17 cellular contexts compared by ENCODE assay signal in genomic region chr20:46356195-46357029, GRCh38. TPM values are rescaled to one million over a fixed set of nuclear protein-coding genes. Genes with fewer than 3 reads are reported as not detected.
DNase-seq lines count a peak whose midpoint lies in the region; ATAC-seq and TF ChIP-seq lines count a peak whose summit lies in the region.
"Had no signal": no experiment of that assay in that cellular context is flagged by ENCODE, and none has a peak within 500 bp of the region (broad histone marks: within the 10 kb centered on the region; RNA-seq: fewer than 3 reads in every experiment).

No MANE protein-coding gene starts in this region.

- intact Hi-C loops in Calu3 (cut with micrococcal nuclease; ENCODE audit: unreplicated experiment), result no loop called here

- H3K4me1 ChIP-seq in foreskin keratinocyte, result no peaks in the 10 kb centered on the region
- H3K4me1 ChIP-seq: SJSA1 had no signal

- TF ChIP-seq CTCF in Calu3 (IDR thresholded peaks at IDR 0.05; ENCODE audit: unreplicated experiment) (no peak), foreskin keratinocyte (conservative IDR thresholded peaks at IDR 0.05) (no peak)

- H3K27ac Mint-ChIP-seq in Calu3 (ENCODE audit: unreplicated experiment) (peak overlapping the region; percentile 10), T-helper 17 cell (peak overlapping the region; percentile 91)
- H3K27ac Mint-ChIP-seq in stimulated activated memory B cell treated with anti-CD40 and anti-IgM and Interleukin-4, amounts not matched to agents 10 μg/mL and 1 μg/mL and 100 μg/mL, for 72 hours, result peak overlapping the region; percentile 79
- H3K27ac Mint-ChIP-seq: activated CD4-positive, alpha-beta memory T cell treated with anti-CD3 and anti-CD28 coated beads, Interleukin-2, amount 10 ng/mL, durations not matched to agents 7 days and 5 days had no signal

- no peaks in the 10 kb centered on the region for H3K9me3 Mint-ChIP-seq in Calu3 (ENCODE audit: low read depth, unreplicated experiment)
- no peaks in the 10 kb centered on the region for H3K9me3 Mint-ChIP-seq in stimulated activated memory B cell treated with anti-CD40 and anti-IgM and Interleukin-4, amounts not matched to agents 10 μg/mL and 1 μg/mL and 100 μg/mL, for 72 hours
- H3K9me3 Mint-ChIP-seq: activated CD4-positive, alpha-beta memory T cell treated with anti-CD3 and anti-CD28 coated beads, Interleukin-2, amount 10 ng/mL, durations not matched to agents 7 days and 5 days had no signal

- H3K27me3 ChIP-seq in foreskin keratinocyte, result no peaks in the 10 kb centered on the region
- H3K27me3 ChIP-seq: SJSA1, upper lobe of left lung had no signal

- H3K4me3 Mint-ChIP-seq in Calu3 (ENCODE audit: low read depth, unreplicated experiment) (no peak overlapping the region), T-helper 17 cell (no peak overlapping the region)
- H3K4me3 Mint-ChIP-seq in stimulated activated memory B cell treated with anti-CD40 and anti-IgM and Interleukin-4, amounts not matched to agents 10 μg/mL and 1 μg/mL and 100 μg/mL, for 72 hours, result no peak overlapping the region
- H3K4me3 Mint-ChIP-seq: activated CD4-positive, alpha-beta memory T cell treated with anti-CD3 and anti-CD28 coated beads, Interleukin-2, amount 10 ng/mL, durations not matched to agents 7 days and 5 days had no signal

- H3K4me1 Mint-ChIP-seq in Calu3 (ENCODE audit: low read depth, unreplicated experiment) (peaks cover 8% of the 10 kb centered on the region), T-helper 17 cell (peaks cover 47% of the 10 kb centered on the region)
- peaks cover 63% of the 10 kb centered on the region for H3K4me1 Mint-ChIP-seq in stimulated activated memory B cell treated with anti-CD40 and anti-IgM and Interleukin-4, amounts not matched to agents 10 μg/mL and 1 μg/mL and 100 μg/mL, for 72 hours

- CTCF ChIA-PET in Calu3 (lab: Charles Lee), result no interaction called here

- H3K27me3 Mint-ChIP-seq in Calu3 (ENCODE audit: unreplicated experiment), result no peaks in the 10 kb centered on the region
- H3K27me3 Mint-ChIP-seq in T-helper 17 cell, result no peaks in the 10 kb centered on the region
- no peaks in the 10 kb centered on the region for H3K27me3 Mint-ChIP-seq in stimulated activated memory B cell treated with anti-CD40 and anti-IgM and Interleukin-4, amounts not matched to agents 10 μg/mL and 1 μg/mL and 100 μg/mL, for 72 hours
- H3K27me3 Mint-ChIP-seq: activated CD4-positive, alpha-beta memory T cell treated with anti-CD3 and anti-CD28 coated beads, Interleukin-2, amount 10 ng/mL, durations not matched to agents 7 days and 5 days had no signal

- TF ChIP-seq POLR2A in erythroblast (IDR thresholded peaks at IDR 0.05; ENCODE audit: low read length), result peak; percentile 24

- H3K9me3 ChIP-seq in T-helper 17 cell (ENCODE audit: control insufficient read depth, low read length, poor library complexity, severe bottlenecking), result no peaks in the 10 kb centered on the region
- H3K9me3 ChIP-seq: mucosa of descending colon, SJSA1, upper lobe of left lung had no signal

- peaks cover 35% of the 10 kb centered on the region for H3K36me3 Mint-ChIP-seq in Calu3 (ENCODE audit: insufficient read depth, unreplicated experiment)
- peaks cover 3% of the 10 kb centered on the region for H3K36me3 Mint-ChIP-seq in T-helper 17 cell (ENCODE audit: low read depth)
- H3K36me3 Mint-ChIP-seq in stimulated activated memory B cell treated with anti-CD40 and anti-IgM and Interleukin-4, amounts not matched to agents 10 μg/mL and 1 μg/mL and 100 μg/mL, for 72 hours, result peaks cover 52% of the 10 kb centered on the region

- in situ Hi-C loops in ACHN (cut with HindIII; ENCODE audit: low pct_ligation_motif_present, low pct_unique_long_range_greater_than_20kb, low sequenced_read_pairs), result no loop called here

- no peak overlapping the region for H3K27ac ChIP-seq in foreskin keratinocyte
- H3K27ac ChIP-seq: SJSA1 had no signal

- ATAC-seq in T-helper 17 cell, result no peak
- no peak for ATAC-seq in stimulated activated memory B cell treated with anti-CD40 and anti-IgM and Interleukin-4, amounts not matched to agents 10 μg/mL and 1 μg/mL and 100 μg/mL, for 72 hours
- no peak for ATAC-seq in foreskin keratinocyte
- ATAC-seq in HG02870 (IDR thresholded peaks at IDR 0.05; ENCODE audit: unreplicated experiment), result no peak

- BruUV-seq in Calu3 (replicated peaks; lab: Mats Ljungman, UMichigan), result no TSS peak

- DNase-seq in Calu3, result no peak
- DNase-seq in T-helper 17 cell, result no peak
- no peak for DNase-seq in erythroblast (lab: John Stamatoyannopoulos, UW)
- no peak for DNase-seq in retina
- DNase-seq in ACHN, result no peak
- DNase-seq in foreskin keratinocyte, result no peak
- DNase-seq: activated CD4-positive, alpha-beta memory T cell treated with anti-CD3 and anti-CD28 coated beads, Interleukin-2, amount 10 ng/mL, durations not matched to agents 7 days and 5 days; activated effector memory CD4-positive, alpha-beta T cell treated with Interleukin-2 at 50 U/mL for 16 hours; GDM1; mucosa of descending colon; NCI-H1092; NCI-H2171 treated with DMSO at 0.1 percent for 48 hours had no signal

RNA-seq across cellular contexts. Expression of gene CDH22, which starts 48.1 kb away (rescaled TPM):
- total RNA-seq in Calu3 (2022), result not detected in 2 replicates
- not detected for total RNA-seq in T-helper 17 cell
- total RNA-seq in foreskin keratinocyte, result not detected in 2 replicates
- polyA plus RNA-seq in foreskin keratinocyte, result not detected in 2 replicates
- total RNA-seq: activated CD4-positive, alpha-beta memory T cell treated with anti-CD3 and anti-CD28 coated beads, Interleukin-2, amount 10 ng/mL, durations not matched to agents 7 days and 5 days; SJSA1 had no signal
- polyA plus RNA-seq: keratinocyte had no signal

RNA-seq across cellular contexts. Expression of gene ELMO2, which starts 50.0 kb away (rescaled TPM):
- 42.2 and 51.6 TPM in 2 replicates for total RNA-seq in Calu3 (2022)
- total RNA-seq in T-helper 17 cell, result 100 to 1,000 TPM; 104 to 107 TPM
- 28.6 and 30.5 TPM in 2 replicates for total RNA-seq in foreskin keratinocyte
- polyA plus RNA-seq in foreskin keratinocyte, result 17.2 and 18.6 TPM in 2 replicates

Comparison
In these comparisons a context has a peak if more than half of its experiments do, and no peak if none do; other contexts are left out.
1. H3K27ac Mint-ChIP-seq: peak in every context shown above with its lines; median percentile 91 in T-helper 17 cell; 79 in stimulated activated memory B cell treated with anti-CD40 and anti-IgM and Interleukin-4, amounts not matched to agents 10 μg/mL and 1 μg/mL and 100 μg/mL, for 72 hours; 10 in Calu3.